Comparison of ENCODE assay signal across 17 cellular contexts in genomic region chr5:14244721-14245518, GRCh38.
DNase-seq lines count a peak whose midpoint lies in the region; ATAC-seq and TF ChIP-seq lines count a peak whose summit lies in the region.
"Had no signal": no experiment of that assay in that cellular context is flagged by ENCODE, and none has a peak within 500 bp of the region (broad histone marks: within the 10 kb centered on the region; RNA-seq: fewer than 3 reads in every experiment).

No MANE protein-coding gene starts in this region.

- ATAC-seq in HG02678 (IDR thresholded peaks at IDR 0.05; ENCODE audit: unreplicated experiment) (peak; percentile 45), RWPE2 (ENCODE audit: low read depth) (0 out of 3 replicates have a peak, but pooled peaks have one; percentile 28), gastrocnemius medialis (peak; percentile 75 to 91), GM18505 (IDR thresholded peaks at IDR 0.05; ENCODE audit: unreplicated experiment) (no peak), left cardiac atrium (no peak), aorta (ENCODE audit: low FRiP score) (no peak)
- ATAC-seq: K562, T-helper 17 cell had no signal

- 0 out of 2 replicates have a peak, but pooled peaks cover 3% of the 10 kb centered on the region for H3K36me3 ChIP-seq in RWPE2 (ENCODE audit: low read depth)
- no peaks in the 10 kb centered on the region for H3K36me3 ChIP-seq in gastrocnemius medialis
- no peaks in the 10 kb centered on the region for H3K36me3 ChIP-seq in aorta (ENCODE audit: control insufficient read depth in 1 of 2, insufficient read depth in 2 of 2, low read length in 1 of 2)
- H3K36me3 ChIP-seq: heart right ventricle, Peyer's patch had no signal

- H3K9me3 ChIP-seq in RWPE2 (ENCODE audit: severe bottlenecking), result no peaks in the 10 kb centered on the region
- H3K9me3 ChIP-seq in gastrocnemius medialis, result no peaks in the 10 kb centered on the region
- H3K9me3 ChIP-seq in aorta (ENCODE audit: control insufficient read depth, low read length), result no peaks in the 10 kb centered on the region
- H3K9me3 ChIP-seq: heart right ventricle, Peyer's patch had no signal

- H3K4me1 ChIP-seq in RWPE2 (ENCODE audit: insufficient read depth, poor library complexity, severe bottlenecking) (peaks cover 12% of the 10 kb centered on the region), gastrocnemius medialis (peaks cover 66 to 80% of the 10 kb centered on the region in 2 donors), aorta (ENCODE audit: control insufficient read depth in 1 of 2, insufficient read depth in 2 of 2, low read length in 2 of 2) (peaks cover 0 to 2% of the 10 kb centered on the region in 2 donors)

- TF ChIP-seq POLR2A in gastrocnemius medialis (IDR thresholded peaks at IDR 0.05) (no peak), GM18505 (IDR thresholded peaks at IDR 0.05; ENCODE audit: borderline replicate concordance, extremely low read depth, insufficient read depth, insufficient read length) (no peak)

- TF ChIP-seq CTCF in RWPE2 (IDR thresholded peaks at IDR 0.05; ENCODE audit: poor library complexity, severe bottlenecking) (no peak), gastrocnemius medialis (IDR thresholded peaks at IDR 0.05 in 4 of 5, conservative IDR thresholded peaks at IDR 0.05 in 1 of 5) (no peak)

- DNase-seq in RWPE2 (ENCODE audit: low spot score) (no peak), fibroblast of peridontal ligament (ENCODE audit: extremely low read depth) (peak; percentile 58), gastrocnemius medialis (no peak), HUDEP-2 (lab: John Stamatoyannopoulos, UW; ENCODE audit: unreplicated experiment in 76 of 76) (no peak), left cardiac atrium (no peak), aorta (no peak)
- DNase-seq: activated T-cell treated with anti-CD3 and anti-CD28 coated beads for 4 hours; EL; heart right ventricle; kidney glomerular epithelial cell; NCI-H1436; Peyer's patch; stimulated activated CD4-positive, alpha-beta T cell treated with anti-CD3 and anti-CD28 coated beads, Interleukin-2, amount 100 ng/mL, for 24 hours; T-helper 17 cell had no signal

- H3K27ac ChIP-seq in RWPE2 (ENCODE audit: poor library complexity, severe bottlenecking) (no peak overlapping the region), gastrocnemius medialis (peak overlapping the region; percentile 22 to 64 (median 52)), aorta (ENCODE audit: low read depth in 1 of 2, low read length in 2 of 2) (no peak overlapping the region)
- H3K27ac ChIP-seq: Peyer's patch had no signal

- H3K4me3 ChIP-seq in RWPE2 (ENCODE audit: severe bottlenecking) (no peak overlapping the region), gastrocnemius medialis (peak overlapping the region in 2 of 4 donors; percentile 1 to 7), aorta (ENCODE audit: low read length in 2 of 2) (no peak overlapping the region)
- H3K4me3 ChIP-seq: heart right ventricle, K562, Peyer's patch had no signal

- intact Hi-C loops in gastrocnemius medialis (cut with DNase I; ENCODE audit: low total_unique reads) (no loop called here), left cardiac atrium (cut with DNase I) (no loop called here), aorta (cut with DNase I) (no loop called here)

- 88 to 91% methylated on average over 9 of the region's 9 CpGs for WGBS in aorta, 2 donors

- H3K27me3 ChIP-seq in RWPE2 (ENCODE audit: insufficient read depth, poor library complexity, severe bottlenecking) (no peaks in the 10 kb centered on the region), gastrocnemius medialis (no peaks in the 10 kb centered on the region), aorta (ENCODE audit: control insufficient read depth in 1 of 2, insufficient read depth in 2 of 2, low read length in 1 of 2) (no peaks in the 10 kb centered on the region)
- H3K27me3 ChIP-seq: heart right ventricle, Peyer's patch had no signal

- in situ Hi-C loops in gastrocnemius medialis (cut with MboI; ENCODE audit: low sequenced_read_pairs in 4 of 4), result no loop called here

Comparison
In these comparisons a context has a peak if more than half of its experiments do, and no peak if none do; other contexts are left out.
1. ATAC-seq: peak in HG02678 (single experiment), RWPE2 (single experiment) and gastrocnemius medialis (2 of 2); none in GM18505 (single experiment), left cardiac atrium (0 of 2) and aorta (single experiment).
2. H3K27ac ChIP-seq: peak in gastrocnemius medialis (4 of 4); none in RWPE2 (single experiment) and aorta (0 of 2).